ENCODE assay signal across 1 cellular context in the genomic region with DNA sequence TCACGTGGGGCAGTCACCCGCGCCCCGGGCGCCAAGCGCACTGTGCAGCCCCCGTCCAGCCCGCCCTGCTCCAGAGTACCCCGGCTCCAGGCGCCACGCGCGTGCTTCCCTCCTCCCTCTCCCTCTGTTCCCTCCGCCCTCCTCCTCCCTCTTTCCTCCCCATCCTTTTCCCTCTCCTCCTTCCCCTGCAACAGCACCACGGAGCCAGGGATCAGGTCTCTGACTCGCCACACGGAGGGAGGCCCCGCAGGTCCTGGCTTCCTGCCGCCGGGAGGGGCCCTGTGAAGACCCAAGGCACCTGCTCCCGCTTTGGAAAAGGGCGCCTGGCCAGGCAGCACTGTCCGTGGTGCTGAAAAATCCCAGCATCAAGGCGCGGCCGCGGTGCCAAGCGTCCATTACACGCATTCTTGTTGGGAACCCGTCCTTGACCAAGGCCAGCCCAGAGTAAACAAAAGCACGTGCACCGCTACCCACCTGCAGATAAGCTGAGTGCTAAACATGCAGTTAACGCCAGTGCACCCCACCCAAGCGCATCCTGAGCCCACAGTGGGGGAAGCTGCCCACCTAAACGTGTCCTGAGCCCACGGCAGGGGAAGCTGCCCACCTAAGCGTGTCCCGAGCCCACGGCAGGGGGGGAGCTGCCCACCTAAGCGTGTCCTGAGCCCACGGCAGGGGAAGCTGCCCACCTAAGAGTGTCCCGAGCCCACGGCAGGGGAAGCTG.
TF ChIP-seq lines count a peak whose summit lies in the region.

No MANE protein-coding gene starts in this region.

TF ChIP-seq in HepG2, 621 proteins besides CTCF, POLR2A, EP300 and RAD21 (continued from another document and continues in another):
- TF ChIP-seq, protein P1, sequence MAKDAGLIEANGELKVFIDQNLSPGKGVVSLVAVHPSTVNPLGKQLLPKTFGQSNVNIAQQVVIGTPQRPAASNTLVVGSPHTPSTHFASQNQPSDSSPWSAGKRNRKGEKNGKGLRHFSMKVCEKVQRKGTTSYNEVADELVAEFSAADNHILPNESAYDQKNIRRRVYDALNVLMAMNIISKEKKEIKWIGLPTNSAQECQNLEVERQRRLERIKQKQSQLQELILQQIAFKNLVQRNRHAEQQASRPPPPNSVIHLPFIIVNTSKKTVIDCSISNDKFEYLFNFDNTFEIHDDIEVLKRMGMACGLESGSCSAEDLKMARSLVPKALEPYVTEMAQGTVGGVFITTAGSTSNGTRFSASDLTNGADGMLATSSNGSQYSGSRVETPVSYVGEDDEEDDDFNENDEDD (CRISPR knock-in tag; IDR thresholded peaks at IDR 0.05; ENCODE audit: borderline replicate concordance) = peak; percentile 25; the same call in 1 of the 2 replicates
- TF ChIP-seq KLF15 (CRISPR knock-in tag; IDR thresholded peaks at IDR 0.05; ENCODE audit: borderline replicate concordance) (peak; percentile 82), ZNF775 (CRISPR knock-in tag; IDR thresholded peaks at IDR 0.05; ENCODE audit: borderline replicate concordance) (no peak), SMAD3 (CRISPR knock-in tag; IDR thresholded peaks at IDR 0.05) (peak; percentile 93), ZNF337 (CRISPR knock-in tag; IDR thresholded peaks at IDR 0.05; ENCODE audit: borderline replicate concordance, low read depth) (no peak), ZNF101 (CRISPR knock-in tag; IDR thresholded peaks at IDR 0.05; ENCODE audit: borderline replicate concordance, low read depth) (no peak), SAFB2 (CRISPR knock-in tag; IDR thresholded peaks at IDR 0.05; ENCODE audit: borderline replicate concordance, low read depth) (no peak), MXD4 (CRISPR knock-in tag; IDR thresholded peaks at IDR 0.05) (peak; percentile 64; the same call in 1 of the 2 replicates), ZNF468 (CRISPR knock-in tag; IDR thresholded peaks at IDR 0.05) (no peak), HOXD1 (CRISPR knock-in tag; IDR thresholded peaks at IDR 0.05) (peak; percentile 80; the same call in 1 of the 2 replicates), ATF7 (IDR thresholded peaks at IDR 0.05) (no peak), ATF7 (CRISPR knock-in tag; IDR thresholded peaks at IDR 0.05) (no peak), YEATS2 (CRISPR knock-in tag; IDR thresholded peaks at IDR 0.05; ENCODE audit: borderline replicate concordance) (no peak), ZNF589 (CRISPR knock-in tag; conservative IDR thresholded peaks at IDR 0.05) (peak; percentile 89; the same call in 1 of the 2 replicates), SOX6 (IDR thresholded peaks at IDR 0.05) (no peak), SOX6 (CRISPR knock-in tag; IDR thresholded peaks at IDR 0.05) (peak; percentile 67), ZBTB7B (CRISPR knock-in tag; IDR thresholded peaks at IDR 0.05) (no peak), NFKBIZ (CRISPR knock-in tag; IDR thresholded peaks at IDR 0.05) (0 out of 2 replicates have a peak, but pooled peaks have one; percentile 37), NCOA1 (CRISPR knock-in tag; IDR thresholded peaks at IDR 0.05) (no peak), NFIC (IDR thresholded peaks at IDR 0.05; ENCODE audit: low read length) (no peak), ZNF430 (CRISPR knock-in tag; IDR thresholded peaks at IDR 0.05) (peak; percentile 82), ZNF747 (CRISPR knock-in tag; IDR thresholded peaks at IDR 0.05; ENCODE audit: borderline replicate concordance) (no peak), ZFX (CRISPR knock-in tag; IDR thresholded peaks at IDR 0.05; ENCODE audit: low read depth) (no peak), HHEX (CRISPR knock-in tag; IDR thresholded peaks at IDR 0.05) (no peak), DMAP1 (CRISPR knock-in tag; IDR thresholded peaks at IDR 0.05) (no peak), ZNF432 (CRISPR knock-in tag; IDR thresholded peaks at IDR 0.05; ENCODE audit: borderline replicate concordance) (no peak), NR2F1 (CRISPR knock-in tag; IDR thresholded peaks at IDR 0.05) (no peak), RBM22 (optimal IDR thresholded peaks at IDR 0.05; ENCODE audit: low read length) (no peak), MTA3 (CRISPR knock-in tag; IDR thresholded peaks at IDR 0.05) (no peak), FOXK1 (CRISPR knock-in tag; IDR thresholded peaks at IDR 0.05; ENCODE audit: borderline replicate concordance, low read depth) (peak; percentile 71; the same call in 1 of the 2 replicates), ZNF34 (CRISPR knock-in tag; IDR thresholded peaks at IDR 0.05; ENCODE audit: borderline replicate concordance) (no peak), BCL6 (CRISPR knock-in tag; IDR thresholded peaks at IDR 0.05) (no peak), FOXJ3 (CRISPR knock-in tag; IDR thresholded peaks at IDR 0.05; ENCODE audit: borderline replicate concordance) (no peak), MBD4 (IDR thresholded peaks at IDR 0.05; ENCODE audit: borderline replicate concordance, low read length) (no peak), ZNF788 (CRISPR knock-in tag; IDR thresholded peaks at IDR 0.05; ENCODE audit: borderline replicate concordance) (no peak), JDP2 (CRISPR knock-in tag; IDR thresholded peaks at IDR 0.05; ENCODE audit: borderline replicate concordance) (no peak), ZFP36L1 (CRISPR knock-in tag; IDR thresholded peaks at IDR 0.05) (no peak), SP2 (CRISPR knock-in tag; IDR thresholded peaks at IDR 0.05) (no peak), CHD2 (IDR thresholded peaks at IDR 0.05; ENCODE audit: low read depth, low read length) (no peak), MIXL1 (CRISPR knock-in tag; IDR thresholded peaks at IDR 0.05) (no peak), ZNF331 (CRISPR knock-in tag; IDR thresholded peaks at IDR 0.05) (peak; percentile 84), HNRNPK (IDR thresholded peaks at IDR 0.05; ENCODE audit: low read depth, low read length, poor library complexity, severe bottlenecking) (no peak), FOXC1 (CRISPR knock-in tag; IDR thresholded peaks at IDR 0.05; ENCODE audit: borderline replicate concordance) (peak; percentile 75; the same call in 1 of the 2 replicates), TEAD2 (CRISPR knock-in tag; IDR thresholded peaks at IDR 0.05) (peak; percentile 86; the same call in 1 of the 2 replicates), ZNF543 (CRISPR knock-in tag; IDR thresholded peaks at IDR 0.05) (no peak), ZSCAN21 (CRISPR knock-in tag; IDR thresholded peaks at IDR 0.05; ENCODE audit: borderline replicate concordance) (peak; percentile 84), ZNF879 (CRISPR knock-in tag; IDR thresholded peaks at IDR 0.05) (no peak)
- TF ChIP-seq, protein P2, sequence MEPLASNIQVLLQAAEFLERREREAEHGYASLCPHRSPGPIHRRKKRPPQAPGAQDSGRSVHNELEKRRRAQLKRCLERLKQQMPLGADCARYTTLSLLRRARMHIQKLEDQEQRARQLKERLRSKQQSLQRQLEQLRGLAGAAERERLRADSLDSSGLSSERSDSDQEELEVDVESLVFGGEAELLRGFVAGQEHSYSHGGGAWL (CRISPR knock-in tag; IDR thresholded peaks at IDR 0.05) = peak; percentile 93
- TF ChIP-seq, protein P3, sequence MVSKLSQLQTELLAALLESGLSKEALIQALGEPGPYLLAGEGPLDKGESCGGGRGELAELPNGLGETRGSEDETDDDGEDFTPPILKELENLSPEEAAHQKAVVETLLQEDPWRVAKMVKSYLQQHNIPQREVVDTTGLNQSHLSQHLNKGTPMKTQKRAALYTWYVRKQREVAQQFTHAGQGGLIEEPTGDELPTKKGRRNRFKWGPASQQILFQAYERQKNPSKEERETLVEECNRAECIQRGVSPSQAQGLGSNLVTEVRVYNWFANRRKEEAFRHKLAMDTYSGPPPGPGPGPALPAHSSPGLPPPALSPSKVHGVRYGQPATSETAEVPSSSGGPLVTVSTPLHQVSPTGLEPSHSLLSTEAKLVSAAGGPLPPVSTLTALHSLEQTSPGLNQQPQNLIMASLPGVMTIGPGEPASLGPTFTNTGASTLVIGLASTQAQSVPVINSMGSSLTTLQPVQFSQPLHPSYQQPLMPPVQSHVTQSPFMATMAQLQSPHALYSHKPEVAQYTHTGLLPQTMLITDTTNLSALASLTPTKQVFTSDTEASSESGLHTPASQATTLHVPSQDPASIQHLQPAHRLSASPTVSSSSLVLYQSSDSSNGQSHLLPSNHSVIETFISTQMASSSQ (IDR thresholded peaks at IDR 0.05; ENCODE audit: low read depth) = no peak
- TF ChIP-seq, protein P3 (CRISPR knock-in tag; IDR thresholded peaks at IDR 0.05; ENCODE audit: borderline replicate concordance) = 0 out of 2 replicates have a peak, but pooled peaks have one; percentile 29
- TF ChIP-seq, protein P4, sequence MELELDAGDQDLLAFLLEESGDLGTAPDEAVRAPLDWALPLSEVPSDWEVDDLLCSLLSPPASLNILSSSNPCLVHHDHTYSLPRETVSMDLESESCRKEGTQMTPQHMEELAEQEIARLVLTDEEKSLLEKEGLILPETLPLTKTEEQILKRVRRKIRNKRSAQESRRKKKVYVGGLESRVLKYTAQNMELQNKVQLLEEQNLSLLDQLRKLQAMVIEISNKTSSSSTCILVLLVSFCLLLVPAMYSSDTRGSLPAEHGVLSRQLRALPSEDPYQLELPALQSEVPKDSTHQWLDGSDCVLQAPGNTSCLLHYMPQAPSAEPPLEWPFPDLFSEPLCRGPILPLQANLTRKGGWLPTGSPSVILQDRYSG (CRISPR knock-in tag; IDR thresholded peaks at IDR 0.05) = peak; percentile 94
- TF ChIP-seq, protein P5, sequence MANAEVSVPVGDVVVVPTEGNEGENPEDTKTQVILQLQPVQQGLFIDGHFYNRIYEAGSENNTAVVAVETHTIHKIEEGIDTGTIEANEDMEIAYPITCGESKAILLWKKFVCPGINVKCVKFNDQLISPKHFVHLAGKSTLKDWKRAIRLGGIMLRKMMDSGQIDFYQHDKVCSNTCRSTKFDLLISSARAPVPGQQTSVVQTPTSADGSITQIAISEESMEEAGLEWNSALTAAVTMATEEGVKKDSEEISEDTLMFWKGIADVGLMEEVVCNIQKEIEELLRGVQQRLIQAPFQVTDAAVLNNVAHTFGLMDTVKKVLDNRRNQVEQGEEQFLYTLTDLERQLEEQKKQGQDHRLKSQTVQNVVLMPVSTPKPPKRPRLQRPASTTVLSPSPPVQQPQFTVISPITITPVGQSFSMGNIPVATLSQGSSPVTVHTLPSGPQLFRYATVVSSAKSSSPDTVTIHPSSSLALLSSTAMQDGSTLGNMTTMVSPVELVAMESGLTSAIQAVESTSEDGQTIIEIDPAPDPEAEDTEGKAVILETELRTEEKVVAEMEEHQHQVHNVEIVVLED (CRISPR knock-in tag; IDR thresholded peaks at IDR 0.05; ENCODE audit: borderline replicate concordance) = no peak
- TF ChIP-seq, protein P6, sequence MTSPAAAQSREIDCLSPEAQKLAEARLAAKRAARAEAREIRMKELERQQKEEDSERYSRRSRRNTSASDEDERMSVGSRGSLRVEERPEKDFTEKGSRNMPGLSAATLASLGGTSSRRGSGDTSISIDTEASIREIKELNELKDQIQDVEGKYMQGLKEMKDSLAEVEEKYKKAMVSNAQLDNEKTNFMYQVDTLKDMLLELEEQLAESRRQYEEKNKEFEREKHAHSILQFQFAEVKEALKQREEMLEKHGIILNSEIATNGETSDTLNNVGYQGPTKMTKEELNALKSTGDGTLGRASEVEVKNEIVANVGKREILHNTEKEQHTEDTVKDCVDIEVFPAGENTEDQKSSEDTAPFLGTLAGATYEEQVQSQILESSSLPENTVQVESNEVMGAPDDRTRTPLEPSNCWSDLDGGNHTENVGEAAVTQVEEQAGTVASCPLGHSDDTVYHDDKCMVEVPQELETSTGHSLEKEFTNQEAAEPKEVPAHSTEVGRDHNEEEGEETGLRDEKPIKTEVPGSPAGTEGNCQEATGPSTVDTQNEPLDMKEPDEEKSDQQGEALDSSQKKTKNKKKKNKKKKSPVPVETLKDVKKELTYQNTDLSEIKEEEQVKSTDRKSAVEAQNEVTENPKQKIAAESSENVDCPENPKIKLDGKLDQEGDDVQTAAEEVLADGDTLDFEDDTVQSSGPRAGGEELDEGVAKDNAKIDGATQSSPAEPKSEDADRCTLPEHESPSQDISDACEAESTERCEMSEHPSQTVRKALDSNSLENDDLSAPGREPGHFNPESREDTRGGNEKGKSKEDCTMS (CRISPR knock-in tag; conservative IDR thresholded peaks at IDR 0.05) = 0 out of 2 replicates have a peak, but pooled peaks have one; percentile 68
- TF ChIP-seq, protein P7, sequence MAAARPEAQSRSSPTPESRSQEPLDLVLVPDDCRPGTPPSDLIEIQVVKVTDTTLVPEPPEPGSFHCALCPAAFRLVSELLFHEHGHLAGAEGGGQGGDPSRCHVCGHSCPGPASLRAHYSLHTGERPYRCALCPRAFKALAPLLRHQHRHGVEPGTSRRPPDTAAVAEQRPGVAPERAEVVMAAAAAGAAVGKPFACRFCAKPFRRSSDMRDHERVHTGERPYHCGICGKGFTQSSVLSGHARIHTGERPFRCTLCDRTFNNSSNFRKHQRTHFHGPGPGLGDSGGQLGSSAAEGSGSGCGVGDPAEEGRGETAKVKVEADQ (CRISPR knock-in tag; IDR thresholded peaks at IDR 0.05; ENCODE audit: borderline replicate concordance) = no peak
- TF ChIP-seq, protein P8, sequence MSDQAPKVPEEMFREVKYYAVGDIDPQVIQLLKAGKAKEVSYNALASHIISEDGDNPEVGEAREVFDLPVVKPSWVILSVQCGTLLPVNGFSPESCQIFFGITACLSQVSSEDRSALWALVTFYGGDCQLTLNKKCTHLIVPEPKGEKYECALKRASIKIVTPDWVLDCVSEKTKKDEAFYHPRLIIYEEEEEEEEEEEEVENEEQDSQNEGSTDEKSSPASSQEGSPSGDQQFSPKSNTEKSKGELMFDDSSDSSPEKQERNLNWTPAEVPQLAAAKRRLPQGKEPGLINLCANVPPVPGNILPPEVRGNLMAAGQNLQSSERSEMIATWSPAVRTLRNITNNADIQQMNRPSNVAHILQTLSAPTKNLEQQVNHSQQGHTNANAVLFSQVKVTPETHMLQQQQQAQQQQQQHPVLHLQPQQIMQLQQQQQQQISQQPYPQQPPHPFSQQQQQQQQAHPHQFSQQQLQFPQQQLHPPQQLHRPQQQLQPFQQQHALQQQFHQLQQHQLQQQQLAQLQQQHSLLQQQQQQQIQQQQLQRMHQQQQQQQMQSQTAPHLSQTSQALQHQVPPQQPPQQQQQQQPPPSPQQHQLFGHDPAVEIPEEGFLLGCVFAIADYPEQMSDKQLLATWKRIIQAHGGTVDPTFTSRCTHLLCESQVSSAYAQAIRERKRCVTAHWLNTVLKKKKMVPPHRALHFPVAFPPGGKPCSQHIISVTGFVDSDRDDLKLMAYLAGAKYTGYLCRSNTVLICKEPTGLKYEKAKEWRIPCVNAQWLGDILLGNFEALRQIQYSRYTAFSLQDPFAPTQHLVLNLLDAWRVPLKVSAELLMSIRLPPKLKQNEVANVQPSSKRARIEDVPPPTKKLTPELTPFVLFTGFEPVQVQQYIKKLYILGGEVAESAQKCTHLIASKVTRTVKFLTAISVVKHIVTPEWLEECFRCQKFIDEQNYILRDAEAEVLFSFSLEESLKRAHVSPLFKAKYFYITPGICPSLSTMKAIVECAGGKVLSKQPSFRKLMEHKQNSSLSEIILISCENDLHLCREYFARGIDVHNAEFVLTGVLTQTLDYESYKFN (CRISPR knock-in tag; conservative IDR thresholded peaks at IDR 0.05) = no peak
